11 cellular contexts compared by ENCODE assay signal in the genomic region with DNA sequence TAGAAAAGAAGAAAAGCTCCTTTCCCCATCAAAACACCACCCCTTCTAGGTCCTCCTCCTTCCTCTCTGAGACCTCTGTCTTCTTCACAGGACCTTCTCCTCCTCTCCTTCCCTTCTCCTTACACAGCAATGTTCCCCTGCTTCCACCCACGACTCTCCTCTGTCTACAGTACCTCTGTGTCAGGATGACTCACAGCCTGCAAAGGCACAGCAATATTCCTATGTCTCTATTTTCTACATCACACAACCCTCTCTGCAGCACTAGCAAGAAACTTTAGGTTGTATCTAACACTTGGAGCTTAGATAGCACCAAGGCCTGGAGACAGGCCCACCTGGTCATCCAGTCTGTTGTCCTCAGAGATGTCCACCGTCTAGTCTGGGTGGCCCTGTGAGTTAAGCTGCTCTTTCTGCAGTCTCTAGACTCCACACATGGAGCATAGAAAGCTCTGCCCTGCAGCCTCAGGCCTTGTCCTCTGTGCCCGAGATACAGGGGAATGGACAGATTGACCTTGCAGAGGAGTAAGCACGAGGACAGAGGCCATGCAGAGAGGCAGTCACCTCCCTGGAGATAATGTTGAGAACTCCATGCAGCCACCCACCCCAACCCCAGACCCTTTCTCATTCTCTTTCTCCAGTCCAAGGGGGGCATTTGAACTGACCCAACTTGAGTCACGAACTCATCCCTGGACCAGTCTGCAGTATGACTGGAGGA.
A peak's percentile ranks its signal among the peaks of the same experiment; 100 is the strongest.
DNase-seq lines count a peak whose midpoint lies in the region; ATAC-seq and TF ChIP-seq lines count a peak whose summit lies in the region.
"Had no signal": no experiment of that assay in that cellular context is flagged by ENCODE, and none has a peak within 500 bp of the region (broad histone marks: within the 10 kb centered on the region; RNA-seq: fewer than 3 reads in every experiment).

No MANE protein-coding gene starts in this region.

- H3K4me3 Mint-ChIP-seq in activated naive CD4-positive, alpha-beta T cell treated with anti-CD3 and anti-CD28 coated beads for 36 hours: peak overlapping the region; percentile 76

- H3K4me1 Mint-ChIP-seq in activated naive CD4-positive, alpha-beta T cell treated with anti-CD3 and anti-CD28 coated beads for 36 hours (ENCODE audit: low read depth): peaks cover 11% of the 10 kb centered on the region

- 77% methylated on average over 5 of the region's 5 CpGs for WGBS in hepatocyte (ENCODE audit: low lambda C conversion rate, missing lambda C conversion rate)

- intact Hi-C loops in activated naive CD4-positive, alpha-beta T cell treated with anti-CD3 and anti-CD28 coated beads for 36 hours (cut with micrococcal nuclease): no loop called here

- no peaks in the 10 kb centered on the region for H3K27me3 ChIP-seq in hepatocyte

- H3K27ac Mint-ChIP-seq in activated naive CD4-positive, alpha-beta T cell treated with anti-CD3 and anti-CD28 coated beads for 36 hours: no peak overlapping the region
- peak overlapping the region; percentile 7 to 31 for H3K27ac Mint-ChIP-seq in activated naive CD4-positive, alpha-beta T cell treated with anti-CD3 and anti-CD28 coated beads, Interleukin-2, amount 50 U/mL, for 72 hours

- no peak overlapping the region for H3K27ac ChIP-seq in hepatocyte

- no peaks in the 10 kb centered on the region for H3K9me3 ChIP-seq in hepatocyte (ENCODE audit: low read depth)

- H3K9me3 Mint-ChIP-seq in activated naive CD4-positive, alpha-beta T cell treated with anti-CD3 and anti-CD28 coated beads for 36 hours: no peaks in the 10 kb centered on the region
- H3K9me3 Mint-ChIP-seq in activated naive CD4-positive, alpha-beta T cell treated with anti-CD3 and anti-CD28 coated beads, Interleukin-2, amount 50 U/mL, for 72 hours: no peaks in the 10 kb centered on the region

- peak; percentile 47 to 49 for ATAC-seq in activated naive CD4-positive, alpha-beta T cell treated with anti-CD3 and anti-CD28 coated beads, Interleukin-2, amount 50 U/mL, for 72 hours
- ATAC-seq: Panc1 had no signal

- no peak for TF ChIP-seq CTCF in hepatocyte (IDR thresholded peaks at IDR 0.05; ENCODE audit: poor library complexity)

- DNase-seq in activated naive CD4-positive, alpha-beta T cell treated with anti-CD3 and anti-CD28 coated beads for 36 hours: no peak
- no peak for DNase-seq in activated naive CD4-positive, alpha-beta T cell treated with anti-CD3 and anti-CD28 coated beads, Interleukin-2, amount 50 U/mL, for 16 hours
- DNase-seq in activated naive CD4-positive, alpha-beta T cell treated with anti-CD3 and anti-CD28 coated beads, Interleukin-2, amount 50 U/mL, for 72 hours (ENCODE audit: low spot score in 2 of 2): peak in 1 of 2 donors; percentile 2
- DNase-seq in hepatocyte (ENCODE audit: low spot score): peak; percentile 42
- peak; percentile 36 for DNase-seq in ureter (ENCODE audit: low spot score)
- no peak for DNase-seq in HK-2 (ENCODE audit: unreplicated experiment)
- DNase-seq in DMS153 treated with DMSO at 0.1 percent for 48 hours (lab: John Stamatoyannopoulos, UW; ENCODE audit: unreplicated experiment): no peak
- DNase-seq in DMS79 (lab: John Stamatoyannopoulos, UW): no peak
- DNase-seq: DND-41, retina had no signal

- no peaks in the 10 kb centered on the region for H3K79me2 ChIP-seq in hepatocyte

- H4K20me1 ChIP-seq in hepatocyte (ENCODE audit: insufficient read depth, poor library complexity, severe bottlenecking): no peaks in the 10 kb centered on the region

- no peak overlapping the region for H3K4me3 ChIP-seq in hepatocyte

- H3K27me3 Mint-ChIP-seq in activated naive CD4-positive, alpha-beta T cell treated with anti-CD3 and anti-CD28 coated beads for 36 hours (ENCODE audit: low read depth): no peaks in the 10 kb centered on the region

- H3K4me2 ChIP-seq in hepatocyte: no peak overlapping the region

- no peaks in the 10 kb centered on the region for H3K36me3 ChIP-seq in hepatocyte (replicated peaks; ENCODE audit: insufficient read depth, low read depth)

- H3K4me1 ChIP-seq in hepatocyte (ENCODE audit: insufficient read depth): no peaks in the 10 kb centered on the region

- H3K36me3 Mint-ChIP-seq in activated naive CD4-positive, alpha-beta T cell treated with anti-CD3 and anti-CD28 coated beads for 36 hours (ENCODE audit: low read depth): no peaks in the 10 kb centered on the region
- no peaks in the 10 kb centered on the region for H3K36me3 Mint-ChIP-seq in activated naive CD4-positive, alpha-beta T cell treated with anti-CD3 and anti-CD28 coated beads, Interleukin-2, amount 50 U/mL, for 72 hours

- H3K9me2 ChIP-seq in hepatocyte (replicated peaks; ENCODE audit: insufficient read depth): no peaks in the 10 kb centered on the region

- CTCF ChIA-PET in activated naive CD4-positive, alpha-beta T cell treated with anti-CD3 and anti-CD28 coated beads for 36 hours (lab: Charles Lee): interaction anchor here (0.6 to 10.8 kb wide), 17 partner anchors 8 to 267 kb away, joined by 3 to 231 read pairs (median 4); no protein-coding TSS in a partner anchor

- no peak overlapping the region for H2AFZ ChIP-seq in hepatocyte

Comparison
In these comparisons a context has a peak if more than half of its experiments do, and no peak if none do; other contexts are left out.
1. DNase-seq: peak in hepatocyte (single experiment) and ureter (single experiment); none in activated naive CD4-positive, alpha-beta T cell treated with anti-CD3 and anti-CD28 coated beads for 36 hours (single experiment), activated naive CD4-positive, alpha-beta T cell treated with anti-CD3 and anti-CD28 coated beads, Interleukin-2, amount 50 U/mL, for 16 hours (single experiment), HK-2 (single experiment), DMS153 treated with DMSO at 0.1 percent for 48 hours (single experiment) and DMS79 (single experiment).